In genomic region chr19:14517840-14518505, GRCh38 we compare ENCODE assay signal across 1 cellular context.
A peak's percentile ranks its signal among the peaks of the same experiment; 100 is the strongest.
TF ChIP-seq lines count a peak whose summit lies in the region.

DNAJB1 (minus strand) TSS chr19:14518397; CDS start chr19:14518349, 48 bp downstream.

TF ChIP-seq in HEK293, 187 proteins besides CTCF, POLR2A, EP300 and RAD21 (continued from another document and continues in another):
- TF ChIP-seq ZNF645 (tag by site-specific recombination; IDR thresholded peaks at IDR 0.05) (no peak), ZNF26 (tag by site-specific recombination; IDR thresholded peaks at IDR 0.05) (no peak), OVOL3 (tag by site-specific recombination; IDR thresholded peaks at IDR 0.05) (peak; percentile 63; the same call in 1 of the 2 replicates), PRDM1 (tag by site-specific recombination; IDR thresholded peaks at IDR 0.05) (no peak), ZNF280C (tag by site-specific recombination; IDR thresholded peaks at IDR 0.05) (no peak), BCL11B (tag by site-specific recombination; IDR thresholded peaks at IDR 0.05; ENCODE audit: low read depth) (0 out of 2 replicates have a peak, but pooled peaks have one; percentile 42), ZSCAN5A (tag by site-specific recombination; IDR thresholded peaks at IDR 0.05) (peak; percentile 69; the same call in 1 of the 2 replicates), ZNF37A (tag by site-specific recombination; IDR thresholded peaks at IDR 0.05) (peak; percentile 54; the same call in 1 of the 2 replicates), ZFP41 (tag by site-specific recombination; IDR thresholded peaks at IDR 0.05; ENCODE audit: borderline replicate concordance) (no peak), ZNF560 (tag by site-specific recombination; IDR thresholded peaks at IDR 0.05; ENCODE audit: borderline replicate concordance) (no peak), ZNF747 (tag by site-specific recombination; IDR thresholded peaks at IDR 0.05) (no peak), ZNF366 (tag by site-specific recombination; conservative IDR thresholded peaks at IDR 0.05) (no peak), SP7 (tag by site-specific recombination; IDR thresholded peaks at IDR 0.05) (peak; percentile 38), ZNF335 (tag by site-specific recombination; conservative IDR thresholded peaks at IDR 0.05) (peak; percentile 75), ZNF488 (tag by site-specific recombination; IDR thresholded peaks at IDR 0.05) (no peak), ZFP69B (tag by site-specific recombination; IDR thresholded peaks at IDR 0.05) (peak; percentile 21; the same call in 1 of the 2 replicates), ZNF404 (tag by site-specific recombination; IDR thresholded peaks at IDR 0.05) (no peak), ZNF677 (tag by site-specific recombination; IDR thresholded peaks at IDR 0.05) (0 out of 2 replicates have a peak, but pooled peaks have one; percentile 8), ZNF510 (tag by site-specific recombination; IDR thresholded peaks at IDR 0.05; ENCODE audit: insufficient replicate concordance) (no peak), ZNF830 (tag by site-specific recombination; IDR thresholded peaks at IDR 0.05; ENCODE audit: low read depth) (no peak), ZNF639 (tag by site-specific recombination; IDR thresholded peaks at IDR 0.05) (0 out of 2 replicates have a peak, but pooled peaks have one; percentile 42), ZBTB49 (tag by site-specific recombination; IDR thresholded peaks at IDR 0.05; ENCODE audit: low read depth) (no peak), PRDM10 (tag by site-specific recombination; IDR thresholded peaks at IDR 0.05) (peak; percentile 35), ZNF548 (tag by site-specific recombination; IDR thresholded peaks at IDR 0.05) (no peak), SP3 (tag by site-specific recombination; IDR thresholded peaks at IDR 0.05) (peak; percentile 70), ZNF629 (tag by site-specific recombination; IDR thresholded peaks at IDR 0.05) (peak; percentile 15; the same call in 1 of the 2 replicates), ZBTB8A (tag by site-specific recombination; IDR thresholded peaks at IDR 0.05) (0 out of 2 replicates have a peak, but pooled peaks have one; percentile 11), ZNF596 (tag by site-specific recombination; IDR thresholded peaks at IDR 0.05) (no peak), INSM2 (tag by site-specific recombination; IDR thresholded peaks at IDR 0.05) (no peak), ZNF214 (tag by site-specific recombination; IDR thresholded peaks at IDR 0.05; ENCODE audit: borderline replicate concordance) (no peak), ZNF362 (tag by site-specific recombination; IDR thresholded peaks at IDR 0.05) (no peak), ZBTB7A (tag by site-specific recombination; IDR thresholded peaks at IDR 0.05; ENCODE audit: low read depth) (no peak), ZNF2 (tag by site-specific recombination; IDR thresholded peaks at IDR 0.05) (peak; percentile 67), KLF1 (tag by site-specific recombination; IDR thresholded peaks at IDR 0.05) (peak; percentile 54; the same call in 1 of the 2 replicates), ZFHX2 (tag by site-specific recombination; conservative IDR thresholded peaks at IDR 0.05) (peak; percentile 6; the same call in 1 of the 2 replicates), ZNF175 (tag by site-specific recombination; IDR thresholded peaks at IDR 0.05) (no peak), ZNF791 (tag by site-specific recombination; IDR thresholded peaks at IDR 0.05) (no peak), ZNF114 (tag by site-specific recombination; IDR thresholded peaks at IDR 0.05) (no peak), KLF9 (tag by site-specific recombination; IDR thresholded peaks at IDR 0.05; ENCODE audit: low read depth) (peak; percentile 75), ZNF521 (tag by site-specific recombination; IDR thresholded peaks at IDR 0.05) (no peak), RBAK (tag by site-specific recombination; IDR thresholded peaks at IDR 0.05) (no peak), ZNF112 (tag by site-specific recombination; IDR thresholded peaks at IDR 0.05) (no peak), ZNF626 (tag by site-specific recombination; IDR thresholded peaks at IDR 0.05) (no peak), ZNF544 (tag by site-specific recombination; IDR thresholded peaks at IDR 0.05) (no peak), IKZF3 (tag by site-specific recombination; IDR thresholded peaks at IDR 0.05) (no peak)
